18 cellular contexts compared by ENCODE assay signal in the genomic region with DNA sequence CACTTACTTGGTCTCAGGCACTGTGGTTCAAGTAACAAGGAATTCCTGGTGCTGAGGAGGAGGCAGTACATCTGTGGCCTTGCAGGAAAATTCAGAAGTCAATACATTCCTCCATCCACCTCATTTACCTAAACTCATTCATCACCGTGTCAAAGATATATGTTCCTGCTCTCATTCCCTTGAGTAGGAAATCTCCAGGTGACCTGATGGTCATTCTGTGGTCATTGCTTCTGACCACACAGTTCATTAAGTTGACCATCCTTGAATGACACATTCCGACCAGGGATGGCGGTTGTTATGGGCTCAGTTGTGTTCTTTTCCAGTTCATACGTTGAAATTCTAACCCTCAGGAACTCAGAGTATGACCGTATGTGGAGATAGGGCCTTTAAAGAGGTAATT. TPM values are rescaled to one million over a fixed set of nuclear protein-coding genes. Genes with fewer than 3 reads are reported as not detected.
A peak's percentile ranks its signal among the peaks of the same experiment; 100 is the strongest.
DNase-seq lines count a peak whose midpoint lies in the region; ATAC-seq and TF ChIP-seq lines count a peak whose summit lies in the region.
"Had no signal": no experiment of that assay in that cellular context is flagged by ENCODE, and none has a peak within 500 bp of the region (broad histone marks: within the 10 kb centered on the region; RNA-seq: fewer than 3 reads in every experiment).

No MANE protein-coding gene starts in this region.

- H3K4me3 ChIP-seq in MM.1S (ENCODE audit: low read length): no peak overlapping the region
- H3K4me3 ChIP-seq: neural progenitor cell, SJCRH30 had no signal

- H3K9ac ChIP-seq in MM.1S (ENCODE audit: low read length): no peak overlapping the region
- H3K9ac ChIP-seq: neural progenitor cell had no signal

- TF ChIP-seq CTCF in MM.1S (IDR thresholded peaks at IDR 0.05; ENCODE audit: low read length) (no peak), natural killer cell (IDR thresholded peaks at IDR 0.05) (no peak)

- H2AFZ ChIP-seq in MM.1S (ENCODE audit: low read length): no peak overlapping the region
- H2AFZ ChIP-seq: neural progenitor cell had no signal

- H3K4me1 ChIP-seq in MM.1S (ENCODE audit: low read length): peaks cover 56% of the 10 kb centered on the region

- peak overlapping the region; percentile 87; the same call in 1 of the 2 replicates for H3K4me2 ChIP-seq in MM.1S (ENCODE audit: low read depth, low read length)
- H3K4me2 ChIP-seq: neural progenitor cell had no signal

- peak overlapping the region; percentile 22; the same call in 1 of the 2 replicates for H3K27ac ChIP-seq in MM.1S (ENCODE audit: low read length)
- H3K27ac ChIP-seq: neural progenitor cell, SJCRH30 had no signal

- no peaks in the 10 kb centered on the region for H3K27me3 ChIP-seq in MM.1S (replicated peaks; ENCODE audit: insufficient read depth, low read length)
- H3K27me3 ChIP-seq: SJCRH30 had no signal

- H3K9me3 Mint-ChIP-seq in T-helper 2 cell treated with Interferon-gamma antibody and Interleukin-4, amounts not matched to agents 5 μg/mL and 100 μg/mL, for 36 hours: no peaks in the 10 kb centered on the region
- H3K9me3 Mint-ChIP-seq in activated naive CD8-positive, alpha-beta T cell treated with anti-CD3 and anti-CD28 coated beads for 36 hours: no peaks in the 10 kb centered on the region
- H3K9me3 Mint-ChIP-seq in natural killer cell: no peaks in the 10 kb centered on the region
- H3K9me3 Mint-ChIP-seq: neural progenitor cell had no signal

- peaks cover 13% of the 10 kb centered on the region; the same call in 1 of the 2 replicates for H4K20me1 ChIP-seq in MM.1S (ENCODE audit: insufficient read depth, low read length)

- peak overlapping the region; percentile 82 for H3K4me3 Mint-ChIP-seq in T-helper 2 cell treated with Interferon-gamma antibody and Interleukin-4, amounts not matched to agents 5 μg/mL and 100 μg/mL, for 36 hours
- H3K4me3 Mint-ChIP-seq in activated naive CD8-positive, alpha-beta T cell treated with anti-CD3 and anti-CD28 coated beads for 36 hours: peak overlapping the region; percentile 69
- H3K4me3 Mint-ChIP-seq in natural killer cell: peak overlapping the region; percentile 29

- peaks cover 23% of the 10 kb centered on the region for H3K36me3 Mint-ChIP-seq in T-helper 2 cell treated with Interferon-gamma antibody and Interleukin-4, amounts not matched to agents 5 μg/mL and 100 μg/mL, for 36 hours (ENCODE audit: low read depth)
- peaks cover 35% of the 10 kb centered on the region for H3K36me3 Mint-ChIP-seq in activated naive CD8-positive, alpha-beta T cell treated with anti-CD3 and anti-CD28 coated beads for 36 hours
- H3K36me3 Mint-ChIP-seq in natural killer cell: peaks cover 8% of the 10 kb centered on the region
- H3K36me3 Mint-ChIP-seq: neural progenitor cell had no signal

- no peaks in the 10 kb centered on the region for H3K27me3 Mint-ChIP-seq in T-helper 2 cell treated with Interferon-gamma antibody and Interleukin-4, amounts not matched to agents 5 μg/mL and 100 μg/mL, for 36 hours (ENCODE audit: low read depth)
- peaks cover 3% of the 10 kb centered on the region for H3K27me3 Mint-ChIP-seq in activated naive CD8-positive, alpha-beta T cell treated with anti-CD3 and anti-CD28 coated beads for 36 hours
- no peaks in the 10 kb centered on the region for H3K27me3 Mint-ChIP-seq in natural killer cell (ENCODE audit: low read depth in 2 of 2)

- intact Hi-C loops in natural killer cell (cut with micrococcal nuclease) (no loop called here), left colon (cut with DNase I, micrococcal nuclease) (no loop called here)

- no peaks in the 10 kb centered on the region for H3K9me2 ChIP-seq in MM.1S (replicated peaks; ENCODE audit: insufficient read depth, low read length)

- H3K9me3 ChIP-seq in MM.1S (replicated peaks; ENCODE audit: insufficient read depth, low read length): no peaks in the 10 kb centered on the region
- H3K9me3 ChIP-seq: SJCRH30 had no signal

- peaks cover 48% of the 10 kb centered on the region for H3K4me1 Mint-ChIP-seq in T-helper 2 cell treated with Interferon-gamma antibody and Interleukin-4, amounts not matched to agents 5 μg/mL and 100 μg/mL, for 36 hours (ENCODE audit: low read depth)
- peaks cover 57% of the 10 kb centered on the region for H3K4me1 Mint-ChIP-seq in activated naive CD8-positive, alpha-beta T cell treated with anti-CD3 and anti-CD28 coated beads for 36 hours
- peaks cover 50 to 55% of the 10 kb centered on the region in 2 donors for H3K4me1 Mint-ChIP-seq in natural killer cell

- H3K79me2 ChIP-seq in MM.1S (ENCODE audit: low read length): peaks cover 69% of the 10 kb centered on the region

- H3K27ac Mint-ChIP-seq in T-helper 2 cell treated with Interferon-gamma antibody and Interleukin-4, amounts not matched to agents 5 μg/mL and 100 μg/mL, for 36 hours: peak overlapping the region; percentile 84
- H3K27ac Mint-ChIP-seq in activated naive CD8-positive, alpha-beta T cell treated with anti-CD3 and anti-CD28 coated beads for 36 hours: peak overlapping the region; percentile 85
- peak overlapping the region; percentile 95 to 96 for H3K27ac Mint-ChIP-seq in natural killer cell
- H3K27ac Mint-ChIP-seq: neural progenitor cell had no signal

- peaks cover 60% of the 10 kb centered on the region for H3F3A ChIP-seq in MM.1S (ENCODE audit: insufficient read depth, low read length)

- peaks cover 7% of the 10 kb centered on the region for H3K36me3 ChIP-seq in MM.1S (replicated peaks; ENCODE audit: insufficient read depth, low read length)
- H3K36me3 ChIP-seq: neural progenitor cell had no signal

- no peak for ATAC-seq in natural killer cell
- no peak for ATAC-seq in left colon

- DNase-seq in T-helper 2 cell treated with Interferon-gamma antibody and Interleukin-4, amounts not matched to agents 5 μg/mL and 100 μg/mL, for 36 hours (ENCODE audit: low spot score): no peak
- DNase-seq in T-helper 2 cell (no peak), MM.1S (no peak), natural killer cell (no peak), ecto neural progenitor cell (ENCODE audit: low spot score) (no peak), foreskin melanocyte (no peak), left colon (no peak)
- DNase-seq in activated naive CD8-positive, alpha-beta T cell treated with anti-CD3 and anti-CD28 coated beads for 36 hours: no peak
- DNase-seq: 8988T; activated CD8-positive, alpha-beta memory T cell treated with anti-CD3 and anti-CD28 coated beads, Interleukin-2, amount 50 U/mL, for 48 hours; effector CD4-positive, alpha-beta T cell; GDM1; NCI-H1048; NCI-H2171; NK-92 treated with Interleukin-12 subunit alpha and Interleukin-12 subunit beta, amount 100 ng/mL, for 24 hours; SJCRH30; stimulated activated CD4-positive, alpha-beta T cell treated with anti-CD3 and anti-CD28 coated beads, Interleukin-2, amount 100 ng/mL, for 24 hours had no signal

RNA-seq across cellular contexts. Expression of a gene that starts 2.1 kb away (rescaled TPM):
- 100 to 1,000 TPM; 151 to 157 TPM for total RNA-seq in activated naive CD8-positive, alpha-beta T cell treated with anti-CD3 and anti-CD28 coated beads for 36 hours
- total RNA-seq in natural killer cell (100 to 1,000 TPM; 295 to 390 (median 380) TPM), left colon (10 to 100 TPM; 43.1 to 59.9 TPM)

Comparison
In these comparisons a context has a peak if more than half of its experiments do, and no peak if none do; other contexts are left out.
1. H3K4me3 Mint-ChIP-seq: peak in every context shown above with its lines; median percentile 82 in T-helper 2 cell treated with Interferon-gamma antibody and Interleukin-4, amounts not matched to agents 5 μg/mL and 100 μg/mL, for 36 hours; 69 in activated naive CD8-positive, alpha-beta T cell treated with anti-CD3 and anti-CD28 coated beads for 36 hours; 29 in natural killer cell.